ENCODE assay signal across 17 cellular contexts in genomic region chr19:38502410-38503143, GRCh38.
"Had no signal": no experiment of that assay in that cellular context is flagged by ENCODE, and none has a peak within 500 bp of the region (broad histone marks: within the 10 kb centered on the region; RNA-seq: fewer than 3 reads in every experiment).

No MANE protein-coding gene starts in this region.

- H3K79me2 ChIP-seq: parathyroid adenoma had no signal

- ATAC-seq: activated CD8-positive, alpha-beta memory T cell treated with anti-CD3 and anti-CD28 coated beads, Interleukin-2, amount 10 ng/mL, durations not matched to agents 7 days and 5 days; activated CD8-positive, alpha-beta T cell treated with anti-CD3 and anti-CD28 coated beads for 36 hours; body of pancreas; heart right ventricle; left colon; right cardiac atrium had no signal

- H3K9ac ChIP-seq: parathyroid adenoma had no signal

- H3K4me3 ChIP-seq: body of pancreas, heart right ventricle, tibial artery had no signal

- DNase-seq: activated CD4-positive, alpha-beta T cell treated with anti-CD3 and anti-CD28 coated beads, Interleukin-2, amount 10 ng/mL, durations not matched to agents 24 days and 14 days; activated CD8-positive, alpha-beta memory T cell treated with anti-CD3 and anti-CD28 coated beads, Interleukin-2, amount 10 ng/mL, durations not matched to agents 7 days and 5 days; activated CD8-positive, alpha-beta T cell treated with anti-CD3 and anti-CD28 coated beads for 36 hours; activated gamma-delta T cell treated with Interleukin-2 at 50 U/mL for 16 hours; activated T-cell treated with anti-CD3 and anti-CD28 coated beads for 4 hours; body of pancreas; effector CD4-positive, alpha-beta T cell; heart right ventricle; left colon; right cardiac atrium; stimulated activated CD4-positive, alpha-beta T cell treated with anti-CD3 and anti-CD28 coated beads, Interleukin-12 subunit alpha, Interleukin-12 subunit beta, amount 100 ng/mL, for 4 hours; stimulated activated CD4-positive, alpha-beta T cell treated with anti-CD3 and anti-CD28 coated beads, Interleukin-1b, Interleukin-23, amount 100 ng/mL, for 48 hours; substantia nigra; tibial artery had no signal

- H3K27me3 ChIP-seq: body of pancreas had no signal

- FAIRE-seq: endometrium, keratinocyte had no signal

- H3K27ac ChIP-seq: body of pancreas, heart right ventricle, parathyroid adenoma, tibial artery had no signal

- H3K9me3 ChIP-seq: body of pancreas, heart right ventricle, tibial artery had no signal

- H2AFZ ChIP-seq: parathyroid adenoma had no signal

- H3K36me3 ChIP-seq: heart right ventricle, tibial artery had no signal

- H3K4me1 ChIP-seq: body of pancreas, parathyroid adenoma, tibial artery had no signal
